ENCODE assay signal across 8 cellular contexts in the genomic region with DNA sequence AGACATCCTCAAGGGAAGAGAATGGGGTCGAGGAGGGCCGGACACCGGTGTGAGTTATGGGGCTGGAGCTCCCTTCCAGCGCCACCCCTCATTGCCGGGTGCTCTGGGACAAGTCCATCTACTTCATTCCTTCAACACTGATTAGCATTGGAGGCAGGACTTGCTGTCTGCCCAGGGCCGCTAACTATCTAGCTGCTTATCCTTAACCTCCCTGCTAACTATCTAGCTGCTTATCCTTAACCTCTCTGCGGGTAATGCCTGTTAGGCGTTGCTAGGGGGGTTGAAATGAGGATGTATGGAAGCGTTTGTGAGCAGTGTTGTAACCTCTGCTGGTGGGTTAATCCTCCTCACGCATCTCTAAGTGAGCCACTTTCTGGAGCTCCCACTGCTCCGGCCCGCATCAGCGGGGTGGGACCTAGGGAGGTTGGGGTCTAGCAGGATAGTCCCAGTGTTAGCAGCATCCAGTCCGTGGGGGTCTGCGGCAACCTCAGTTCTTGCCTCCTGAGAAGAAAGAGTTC. TPM values are rescaled to one million over a fixed set of nuclear protein-coding genes. Genes with fewer than 3 reads are reported as not detected.
DNase-seq lines count a peak whose midpoint lies in the region; ATAC-seq and TF ChIP-seq lines count a peak whose summit lies in the region.

No MANE protein-coding gene starts in this region.

- 31% methylated on average over 15 of the region's 15 CpGs for whole genome bisulfite sequencing in right cardiac atrium
- 50% methylated on average over 15 of the region's 15 CpGs for WGBS in smooth muscle cell (ENCODE audit: low lambda C conversion rate)

- no peaks in the 10 kb centered on the region for H3K27me3 ChIP-seq in right cardiac atrium (ENCODE audit: control insufficient read depth, insufficient read depth)
- no peaks in the 10 kb centered on the region for H3K27me3 ChIP-seq in smooth muscle cell (ENCODE audit: low read depth)

- no peaks in the 10 kb centered on the region for H4K20me1 ChIP-seq in smooth muscle cell (ENCODE audit: low read depth)

- peak overlapping the region; percentile 31 for H3K9ac ChIP-seq in smooth muscle cell (ENCODE audit: low read depth)

- peaks cover 4% of the 10 kb centered on the region for H3K27me3 Mint-ChIP-seq in activated CD4-positive, alpha-beta memory T cell treated with anti-CD3 and anti-CD28 coated beads, Interleukin-2, amount 10 ng/mL, durations not matched to agents 7 days and 5 days

- DNase-seq in AG04449 (ENCODE audit: low read depth, low spot score) (no peak), right cardiac atrium (peak in 1 of 3 donors; percentile 46), smooth muscle cell (lab: John Stamatoyannopoulos, UW; ENCODE audit: unreplicated experiment) (no peak), islet precursor cell (no peak), NCI-H1092 treated with DMSO at 0.1 percent for 48 hours (lab: John Stamatoyannopoulos, UW) (no peak), NCI-H146 (lab: John Stamatoyannopoulos, UW) (no peak)
- DNase-seq in activated CD4-positive, alpha-beta memory T cell treated with anti-CD3 and anti-CD28 coated beads, Interleukin-2, amount 10 ng/mL, durations not matched to agents 7 days and 5 days, result no peak

- no peaks in the 10 kb centered on the region for H3K36me3 ChIP-seq in smooth muscle cell (ENCODE audit: low read depth)

- H3F3A ChIP-seq in smooth muscle cell (ENCODE audit: low read depth), result peaks cover 8% of the 10 kb centered on the region

- peak overlapping the region; percentile 80 for H3K4me3 Mint-ChIP-seq in activated CD4-positive, alpha-beta memory T cell treated with anti-CD3 and anti-CD28 coated beads, Interleukin-2, amount 10 ng/mL, durations not matched to agents 7 days and 5 days

- POLR2A ChIA-PET in AG04449 (lab: Yijun Ruan, JAX), result interaction anchor here (1.3 to 3.6 kb wide), 4 partner anchors 11 to 36 kb away, joined by 5 to 54 read pairs (median 6); a partner anchor contains a TSS
- POLR2A ChIA-PET in activated CD4-positive, alpha-beta memory T cell treated with anti-CD3 and anti-CD28 coated beads, Interleukin-2, amount 10 ng/mL, durations not matched to agents 7 days and 5 days (lab: Charles Lee), result interaction anchor here (0.7 to 3.1 kb wide), 10 partner anchors 10 to 390 kb away, joined by 3 to 50 read pairs (median 5); a partner anchor contains a TSS

- intact Hi-C loops in right cardiac atrium (cut with DNase I), result loop anchor here in 2 of 4 donors (5.0 to 10.0 kb wide), 2 partner anchors 35 to 72 kb away; no protein-coding TSS in a partner anchor

- H3K27ac Mint-ChIP-seq in activated CD4-positive, alpha-beta memory T cell treated with anti-CD3 and anti-CD28 coated beads, Interleukin-2, amount 10 ng/mL, durations not matched to agents 7 days and 5 days, result peak overlapping the region; percentile 55

- peak overlapping the region; percentile 88 for H3K4me2 ChIP-seq in smooth muscle cell

- H3K4me3 ChIP-seq in AG04449 (ENCODE audit: low read depth, low read length), result peak overlapping the region; percentile 59
- H3K4me3 ChIP-seq in right cardiac atrium (ENCODE audit: low read length), result peak overlapping the region; percentile 70
- H3K4me3 ChIP-seq in smooth muscle cell, result peak overlapping the region; percentile 67

- no peaks in the 10 kb centered on the region for H3K9me3 ChIP-seq in right cardiac atrium (ENCODE audit: control insufficient read depth, low read length)
- H3K9me3 ChIP-seq in smooth muscle cell (replicated peaks; ENCODE audit: low read depth), result no peaks in the 10 kb centered on the region

- H3K27ac ChIP-seq in right cardiac atrium (ENCODE audit: low read length) (peak overlapping the region; percentile 81), smooth muscle cell (ENCODE audit: low read depth) (no peak overlapping the region)

- CTCF ChIA-PET in AG04449 (lab: Yijun Ruan, JAX), result interaction anchor here (0.6 to 7.9 kb wide), 37 partner anchors 8 to 342 kb away, joined by 3 to 179 read pairs (median 9); a partner anchor contains a TSS
- CTCF ChIA-PET in activated CD4-positive, alpha-beta memory T cell treated with anti-CD3 and anti-CD28 coated beads, Interleukin-2, amount 10 ng/mL, durations not matched to agents 7 days and 5 days (lab: Charles Lee), result interaction anchor here (0.5 to 4.0 kb wide), 24 partner anchors 9 to 307 kb away, joined by 3 to 48 read pairs (median 5); a partner anchor contains a TSS

- H3K4me1 ChIP-seq in right cardiac atrium (ENCODE audit: control insufficient read depth, insufficient read depth, low read length), result peaks cover 7% of the 10 kb centered on the region
- peaks cover 5% of the 10 kb centered on the region for H3K4me1 ChIP-seq in smooth muscle cell (ENCODE audit: low read depth)

- peaks cover 44% of the 10 kb centered on the region for H3K4me1 Mint-ChIP-seq in activated CD4-positive, alpha-beta memory T cell treated with anti-CD3 and anti-CD28 coated beads, Interleukin-2, amount 10 ng/mL, durations not matched to agents 7 days and 5 days

- peak overlapping the region; percentile 91 for H2AFZ ChIP-seq in smooth muscle cell (ENCODE audit: low read depth)

- TF ChIP-seq CTCF in AG04449 (IDR thresholded peaks at IDR 0.05; ENCODE audit: insufficient read depth, low read length, missing control alignments) (no peak), smooth muscle cell (IDR thresholded peaks at IDR 0.05; ENCODE audit: borderline replicate concordance, insufficient read depth, poor library complexity, severe bottlenecking) (no peak)

- ATAC-seq in HG02763 (IDR thresholded peaks at IDR 0.05; ENCODE audit: unreplicated experiment) (peak; percentile 2), right cardiac atrium (no peak)

- H3K9me3 Mint-ChIP-seq in activated CD4-positive, alpha-beta memory T cell treated with anti-CD3 and anti-CD28 coated beads, Interleukin-2, amount 10 ng/mL, durations not matched to agents 7 days and 5 days, result no peaks in the 10 kb centered on the region

- no peaks in the 10 kb centered on the region for H3K36me3 Mint-ChIP-seq in activated CD4-positive, alpha-beta memory T cell treated with anti-CD3 and anti-CD28 coated beads, Interleukin-2, amount 10 ng/mL, durations not matched to agents 7 days and 5 days (ENCODE audit: low read depth)

- no peaks in the 10 kb centered on the region for H3K79me2 ChIP-seq in smooth muscle cell (ENCODE audit: low read depth)

RNA-seq across cellular contexts. Expression of a gene that starts 10.9 kb away (rescaled TPM):
- 10 to 100 TPM; 20.3 to 22.0 TPM for total RNA-seq in activated CD4-positive, alpha-beta memory T cell treated with anti-CD3 and anti-CD28 coated beads, Interleukin-2, amount 10 ng/mL, durations not matched to agents 7 days and 5 days
- total RNA-seq in right cardiac atrium (1 to 10 TPM; 1.6 to 2.0 (median 1.7) TPM), smooth muscle cell (25.2 and 29.6 TPM in 2 replicates)
- polyA plus RNA-seq in right cardiac atrium (3.2 TPM), smooth muscle cell (31.5 and 33.6 TPM in 2 replicates)

RNA-seq across cellular contexts. Expression of a gene that starts 13.3 kb away (rescaled TPM):
- not detected for total RNA-seq in activated CD4-positive, alpha-beta memory T cell treated with anti-CD3 and anti-CD28 coated beads, Interleukin-2, amount 10 ng/mL, durations not matched to agents 7 days and 5 days
- total RNA-seq in right cardiac atrium (10 to 100 TPM in 1 of 4 donors, 1 to 10 TPM in 3; 5.9 to 14.4 (median 7.2) TPM), smooth muscle cell (0.04 TPM in 1 of 2 replicates, not detected in the other)
- polyA plus RNA-seq in right cardiac atrium (7.2 TPM), smooth muscle cell (0.37 TPM in 1 of 2 replicates, not detected in the other)

RNA-seq across cellular contexts. Expression of a gene that starts 48.1 kb away (rescaled TPM):
- 10 to 100 TPM; 16.3 to 17.1 TPM for total RNA-seq in activated CD4-positive, alpha-beta memory T cell treated with anti-CD3 and anti-CD28 coated beads, Interleukin-2, amount 10 ng/mL, durations not matched to agents 7 days and 5 days
- total RNA-seq in right cardiac atrium (10 to 100 TPM; 17.6 to 21.0 (median 19.4) TPM), smooth muscle cell (14.2 and 15.4 TPM in 2 replicates)
- polyA plus RNA-seq in right cardiac atrium (12.7 TPM), smooth muscle cell (17.2 and 24.4 TPM in 2 replicates)
